8 cellular contexts compared by ENCODE assay signal in the genomic region with DNA sequence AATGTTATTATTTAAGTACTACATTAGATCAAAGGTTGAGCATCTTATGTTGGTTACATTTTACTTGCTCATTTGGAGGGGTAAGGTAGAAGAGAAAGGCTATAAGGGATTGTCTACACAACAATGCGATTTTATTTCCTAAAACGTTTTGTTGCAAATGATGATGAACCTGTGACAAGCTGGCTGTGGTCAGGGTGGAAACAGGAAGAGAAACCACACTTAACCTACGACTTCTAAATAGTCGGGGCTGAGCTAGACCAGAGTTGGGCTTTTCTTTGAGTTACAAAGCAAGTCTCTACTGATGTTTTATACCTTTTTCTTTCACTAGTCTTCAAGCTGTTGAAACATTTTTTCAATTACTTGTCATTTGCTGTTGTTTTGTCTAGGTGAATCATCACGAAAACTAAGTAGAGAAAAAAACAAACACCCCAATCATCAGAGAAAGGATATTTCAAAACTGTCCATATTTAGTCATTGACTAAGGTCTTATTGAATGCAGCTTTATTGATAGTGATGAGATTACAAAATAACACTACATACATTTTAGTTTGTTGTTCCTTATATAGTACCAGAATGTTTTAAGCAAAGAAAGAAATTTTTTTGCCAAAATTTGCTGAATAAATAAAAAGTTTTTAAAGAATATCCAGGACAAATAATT. TPM values are rescaled to one million over a fixed set of nuclear protein-coding genes. Genes with fewer than 3 reads are reported as not detected.
DNase-seq lines count a peak whose midpoint lies in the region; ATAC-seq and TF ChIP-seq lines count a peak whose summit lies in the region.

No MANE protein-coding gene starts in this region.

- no peak overlapping the region for H3K4me3 ChIP-seq in fibroblast of mammary gland (ENCODE audit: control insufficient read depth, low read depth, low read length)
- H3K4me3 ChIP-seq in GM23338 = no peak overlapping the region
- H3K4me3 ChIP-seq in left lung = no peak overlapping the region

- ATAC-seq in HG03039 (IDR thresholded peaks at IDR 0.05; ENCODE audit: unreplicated experiment) (peak; percentile 47), GM23338 (no peak), left lung (no peak)

- peak; percentile 16 for DNase-seq in GM19240 (ENCODE audit: insufficient read length, low spot score)
- peak; percentile 72 for DNase-seq in SIG-M5 treated with dmso at 0.1 percent for 504 hours (lab: John Stamatoyannopoulos, UW; ENCODE audit: unreplicated experiment)
- DNase-seq in fibroblast of mammary gland (ENCODE audit: low read depth) = peak; percentile 59
- no peak for DNase-seq in GM23338 (ENCODE audit: low spot score)
- DNase-seq in GOT3 (lab: John Stamatoyannopoulos, UW) = no peak
- DNase-seq in left lung = no peak
- DNase-seq in NCI-H345 (lab: John Stamatoyannopoulos, UW) = no peak

- TF ChIP-seq CTCF in fibroblast of mammary gland (conservative IDR thresholded peaks at IDR 0.05; ENCODE audit: control insufficient read depth, insufficient read depth, low read depth, low read length) = no peak
- no peak for TF ChIP-seq CTCF in GM23338 (conservative IDR thresholded peaks at IDR 0.05; ENCODE audit: low read depth in 2 of 2)
- TF ChIP-seq CTCF in left lung (IDR thresholded peaks at IDR 0.05) = no peak

- H3K4me1 ChIP-seq in GM23338 (ENCODE audit: insufficient read depth) (no peaks in the 10 kb centered on the region), left lung (peaks cover 6 to 23% of the 10 kb centered on the region in 2 donors)

- no peaks in the 10 kb centered on the region; the same call in 2 of the 3 replicates for H3K4me1 Mint-ChIP-seq in GM23338

- H3K4me2 ChIP-seq in GM23338 = no peak overlapping the region

- H4K20me1 ChIP-seq in GM23338 (replicated peaks; ENCODE audit: insufficient read depth) = no peaks in the 10 kb centered on the region

- H3K36me3 ChIP-seq in GM23338 (ENCODE audit: insufficient read depth) (no peaks in the 10 kb centered on the region), left lung (no peaks in the 10 kb centered on the region)

- H2AFZ ChIP-seq in GM23338 = no peak overlapping the region

- H3F3A ChIP-seq in GM23338 (replicated peaks; ENCODE audit: low read depth) = no peaks in the 10 kb centered on the region

- H3K27ac Mint-ChIP-seq in GM23338 = no peak overlapping the region

- no peaks in the 10 kb centered on the region for H3K36me3 Mint-ChIP-seq in GM23338 (ENCODE audit: low read depth)

- intact Hi-C loops in left lung (cut with DNase I) = no loop called here

- peaks cover 8% of the 10 kb centered on the region for H3K27me3 Mint-ChIP-seq in GM23338 (ENCODE audit: insufficient read depth, low read depth, poor library complexity)

- no peaks in the 10 kb centered on the region for H3K79me2 ChIP-seq in GM23338 (replicated peaks; ENCODE audit: insufficient read depth)

- H3K27me3 ChIP-seq in GM23338 (ENCODE audit: insufficient read depth) (peaks cover 6% of the 10 kb centered on the region), left lung (peaks cover 0 to 49% of the 10 kb centered on the region in 2 donors)

- no peaks in the 10 kb centered on the region for H3K9me3 Mint-ChIP-seq in GM23338

- H3K9me3 ChIP-seq in left lung = no peaks in the 10 kb centered on the region

- H3K27ac ChIP-seq in GM23338 (ENCODE audit: low read depth) (no peak overlapping the region), left lung (peak overlapping the region in 1 of 2 donors; percentile 15)

- H3K9me2 ChIP-seq in GM23338 (ENCODE audit: insufficient read depth) = no peaks in the 10 kb centered on the region; the same call in 1 of the 2 replicates

- no peak overlapping the region for H3K4me3 Mint-ChIP-seq in GM23338

TF ChIP-seq in GM23338, 12 proteins besides CTCF, POLR2A, EP300 and RAD21 (continues in another document):
- TF ChIP-seq CREB1 (CRISPR knock-in tag; IDR thresholded peaks at IDR 0.05; ENCODE audit: low read depth) (no peak), EZH2phosphoT487 (IDR thresholded peaks at IDR 0.05; ENCODE audit: unreplicated experiment) (no peak), ZNF331 (CRISPR knock-in tag; IDR thresholded peaks at IDR 0.05; ENCODE audit: low read depth) (no peak), JUNB (IDR thresholded peaks at IDR 0.05; ENCODE audit: unreplicated experiment) (no peak), ZNF114 (CRISPR knock-in tag; IDR thresholded peaks at IDR 0.05) (no peak)
- TF ChIP-seq, protein P1, sequence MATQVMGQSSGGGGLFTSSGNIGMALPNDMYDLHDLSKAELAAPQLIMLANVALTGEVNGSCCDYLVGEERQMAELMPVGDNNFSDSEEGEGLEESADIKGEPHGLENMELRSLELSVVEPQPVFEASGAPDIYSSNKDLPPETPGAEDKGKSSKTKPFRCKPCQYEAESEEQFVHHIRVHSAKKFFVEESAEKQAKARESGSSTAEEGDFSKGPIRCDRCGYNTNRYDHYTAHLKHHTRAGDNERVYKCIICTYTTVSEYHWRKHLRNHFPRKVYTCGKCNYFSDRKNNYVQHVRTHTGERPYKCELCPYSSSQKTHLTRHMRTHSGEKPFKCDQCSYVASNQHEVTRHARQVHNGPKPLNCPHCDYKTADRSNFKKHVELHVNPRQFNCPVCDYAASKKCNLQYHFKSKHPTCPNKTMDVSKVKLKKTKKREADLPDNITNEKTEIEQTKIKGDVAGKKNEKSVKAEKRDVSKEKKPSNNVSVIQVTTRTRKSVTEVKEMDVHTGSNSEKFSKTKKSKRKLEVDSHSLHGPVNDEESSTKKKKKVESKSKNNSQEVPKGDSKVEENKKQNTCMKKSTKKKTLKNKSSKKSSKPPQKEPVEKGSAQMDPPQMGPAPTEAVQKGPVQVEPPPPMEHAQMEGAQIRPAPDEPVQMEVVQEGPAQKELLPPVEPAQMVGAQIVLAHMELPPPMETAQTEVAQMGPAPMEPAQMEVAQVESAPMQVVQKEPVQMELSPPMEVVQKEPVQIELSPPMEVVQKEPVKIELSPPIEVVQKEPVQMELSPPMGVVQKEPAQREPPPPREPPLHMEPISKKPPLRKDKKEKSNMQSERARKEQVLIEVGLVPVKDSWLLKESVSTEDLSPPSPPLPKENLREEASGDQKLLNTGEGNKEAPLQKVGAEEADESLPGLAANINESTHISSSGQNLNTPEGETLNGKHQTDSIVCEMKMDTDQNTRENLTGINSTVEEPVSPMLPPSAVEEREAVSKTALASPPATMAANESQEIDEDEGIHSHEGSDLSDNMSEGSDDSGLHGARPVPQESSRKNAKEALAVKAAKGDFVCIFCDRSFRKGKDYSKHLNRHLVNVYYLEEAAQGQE (IDR thresholded peaks at IDR 0.05; ENCODE audit: unreplicated experiment) = no peak
- TF ChIP-seq, protein P2, sequence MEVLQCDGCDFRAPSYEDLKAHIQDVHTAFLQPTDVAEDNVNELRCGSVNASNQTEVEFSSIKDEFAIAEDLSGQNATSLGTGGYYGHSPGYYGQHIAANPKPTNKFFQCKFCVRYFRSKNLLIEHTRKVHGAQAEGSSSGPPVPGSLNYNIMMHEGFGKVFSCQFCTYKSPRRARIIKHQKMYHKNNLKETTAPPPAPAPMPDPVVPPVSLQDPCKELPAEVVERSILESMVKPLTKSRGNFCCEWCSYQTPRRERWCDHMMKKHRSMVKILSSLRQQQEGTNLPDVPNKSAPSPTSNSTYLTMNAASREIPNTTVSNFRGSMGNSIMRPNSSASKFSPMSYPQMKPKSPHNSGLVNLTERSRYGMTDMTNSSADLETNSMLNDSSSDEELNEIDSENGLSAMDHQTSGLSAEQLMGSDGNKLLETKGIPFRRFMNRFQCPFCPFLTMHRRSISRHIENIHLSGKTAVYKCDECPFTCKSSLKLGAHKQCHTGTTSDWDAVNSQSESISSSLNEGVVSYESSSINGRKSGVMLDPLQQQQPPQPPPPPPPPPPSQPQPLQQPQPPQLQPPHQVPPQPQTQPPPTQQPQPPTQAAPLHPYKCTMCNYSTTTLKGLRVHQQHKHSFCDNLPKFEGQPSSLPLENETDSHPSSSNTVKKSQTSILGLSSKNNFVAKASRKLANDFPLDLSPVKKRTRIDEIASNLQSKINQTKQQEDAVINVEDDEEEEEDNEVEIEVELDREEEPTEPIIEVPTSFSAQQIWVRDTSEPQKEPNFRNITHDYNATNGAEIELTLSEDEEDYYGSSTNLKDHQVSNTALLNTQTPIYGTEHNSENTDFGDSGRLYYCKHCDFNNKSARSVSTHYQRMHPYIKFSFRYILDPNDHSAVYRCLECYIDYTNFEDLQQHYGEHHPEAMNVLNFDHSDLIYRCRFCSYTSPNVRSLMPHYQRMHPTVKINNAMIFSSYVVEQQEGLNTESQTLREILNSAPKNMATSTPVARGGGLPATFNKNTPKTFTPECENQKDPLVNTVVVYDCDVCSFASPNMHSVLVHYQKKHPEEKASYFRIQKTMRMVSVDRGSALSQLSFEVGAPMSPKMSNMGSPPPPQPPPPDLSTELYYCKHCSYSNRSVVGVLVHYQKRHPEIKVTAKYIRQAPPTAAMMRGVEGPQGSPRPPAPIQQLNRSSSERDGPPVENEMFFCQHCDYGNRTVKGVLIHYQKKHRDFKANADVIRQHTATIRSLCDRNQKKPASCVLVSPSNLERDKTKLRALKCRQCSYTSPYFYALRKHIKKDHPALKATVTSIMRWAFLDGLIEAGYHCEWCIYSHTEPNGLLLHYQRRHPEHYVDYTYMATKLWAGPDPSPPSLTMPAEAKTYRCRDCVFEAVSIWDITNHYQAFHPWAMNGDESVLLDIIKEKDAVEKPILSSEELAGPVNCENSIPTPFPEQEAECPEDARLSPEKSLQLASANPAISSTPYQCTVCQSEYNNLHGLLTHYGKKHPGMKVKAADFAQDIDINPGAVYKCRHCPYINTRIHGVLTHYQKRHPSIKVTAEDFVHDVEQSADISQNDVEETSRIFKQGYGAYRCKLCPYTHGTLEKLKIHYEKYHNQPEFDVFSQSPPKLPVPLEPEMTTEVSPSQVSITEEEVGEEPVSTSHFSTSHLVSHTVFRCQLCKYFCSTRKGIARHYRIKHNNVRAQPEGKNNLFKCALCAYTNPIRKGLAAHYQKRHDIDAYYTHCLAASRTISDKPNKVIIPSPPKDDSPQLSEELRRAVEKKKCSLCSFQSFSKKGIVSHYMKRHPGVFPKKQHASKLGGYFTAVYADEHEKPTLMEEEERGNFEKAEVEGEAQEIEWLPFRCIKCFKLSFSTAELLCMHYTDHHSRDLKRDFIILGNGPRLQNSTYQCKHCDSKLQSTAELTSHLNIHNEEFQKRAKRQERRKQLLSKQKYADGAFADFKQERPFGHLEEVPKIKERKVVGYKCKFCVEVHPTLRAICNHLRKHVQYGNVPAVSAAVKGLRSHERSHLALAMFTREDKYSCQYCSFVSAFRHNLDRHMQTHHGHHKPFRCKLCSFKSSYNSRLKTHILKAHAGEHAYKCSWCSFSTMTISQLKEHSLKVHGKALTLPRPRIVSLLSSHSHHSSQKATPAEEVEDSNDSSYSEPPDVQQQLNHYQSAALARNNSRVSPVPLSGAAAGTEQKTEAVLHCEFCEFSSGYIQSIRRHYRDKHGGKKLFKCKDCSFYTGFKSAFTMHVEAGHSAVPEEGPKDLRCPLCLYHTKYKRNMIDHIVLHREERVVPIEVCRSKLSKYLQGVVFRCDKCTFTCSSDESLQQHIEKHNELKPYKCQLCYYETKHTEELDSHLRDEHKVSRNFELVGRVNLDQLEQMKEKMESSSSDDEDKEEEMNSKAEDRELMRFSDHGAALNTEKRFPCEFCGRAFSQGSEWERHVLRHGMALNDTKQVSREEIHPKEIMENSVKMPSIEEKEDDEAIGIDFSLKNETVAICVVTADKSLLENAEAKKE (CRISPR knock-in tag; IDR thresholded peaks at IDR 0.05) = no peak

RNA-seq across cellular contexts. Expression of a gene that starts 18.0 kb away (rescaled TPM):
- 0.47 and 0.87 TPM in 2 replicates for total RNA-seq in GM23338 (2014; rRNA removed; shearing (Covaris generic))
- 0.37 and 0.57 TPM in 2 replicates for polyA plus RNA-seq in GM23338 (2016; fragmentation: Nextera tagmentation; extraction: Ambion mirVana)
- under 1 TPM; 0.29 to 0.35 TPM for total RNA-seq in left lung

Comparison
In these comparisons a context has a peak if more than half of its experiments do, and no peak if none do; other contexts are left out.
1. DNase-seq: peak in GM19240 (single experiment), SIG-M5 treated with dmso at 0.1 percent for 504 hours (single experiment) and fibroblast of mammary gland (single experiment); none in GM23338 (single experiment), GOT3 (single experiment), left lung (0 of 2) and NCI-H345 (single experiment).